ENCODE assay signal across 8 cellular contexts in genomic region chrX:102745513-102746133, GRCh38. TPM values are rescaled to one million over a fixed set of nuclear protein-coding genes. Genes with fewer than 3 reads are reported as not detected.
DNase-seq lines count a peak whose midpoint lies in the region; ATAC-seq and TF ChIP-seq lines count a peak whose summit lies in the region.

No MANE protein-coding gene starts in this region.

- intact Hi-C loops in spleen (cut with DNase I; ENCODE audit: low total_unique reads), result no loop called here

- H3K27ac Mint-ChIP-seq in activated T-cell treated with anti-CD3 and anti-CD28 coated beads, Interleukin-2, amount 50 U/mL, for 24 hours, result no peak overlapping the region

- H2AFZ ChIP-seq in hepatocyte, result peak overlapping the region; percentile 40

- TF ChIP-seq CTCF in hepatocyte (IDR thresholded peaks at IDR 0.05; ENCODE audit: poor library complexity) (no peak), spleen (IDR thresholded peaks at IDR 0.05 in 8 of 11, conservative IDR thresholded peaks at IDR 0.05 in 3 of 11) (no peak)

- H3K9me3 ChIP-seq in hepatocyte (ENCODE audit: low read depth), result no peaks in the 10 kb centered on the region
- H3K9me3 ChIP-seq in spleen, result no peaks in the 10 kb centered on the region

- H3K4me3 ChIP-seq in hepatocyte (peak overlapping the region; percentile 14), spleen (peak overlapping the region; percentile 29 to 73 (median 46))

- 46% methylated on average over 28 of the region's 37 CpGs for WGBS in hepatocyte (ENCODE audit: low lambda C conversion rate, missing lambda C conversion rate)
- 18 to 56% (median 32%) methylated on average over 30 to 37 of the region's 37 CpGs; no CpG with 5 or more reads in 1 of the 5 donors for WGBS in spleen, 5 donors

- H3K4me3 Mint-ChIP-seq in activated T-cell treated with anti-CD3 and anti-CD28 coated beads, Interleukin-2, amount 50 U/mL, for 24 hours, result peak overlapping the region; percentile 76

- H3K27ac ChIP-seq in hepatocyte, result peak overlapping the region; percentile 53
- peak overlapping the region in 1 of 8 donors; percentile 35 for H3K27ac ChIP-seq in spleen

- no peaks in the 10 kb centered on the region for H4K20me1 ChIP-seq in hepatocyte (ENCODE audit: insufficient read depth, poor library complexity, severe bottlenecking)

- no peaks in the 10 kb centered on the region for H3K27me3 ChIP-seq in hepatocyte
- peaks cover 0 to 6% (median 0%) of the 10 kb centered on the region in 7 donors for H3K27me3 ChIP-seq in spleen (replicated peaks in 1 of 7)

- no peak for TF ChIP-seq POLR2A in spleen (IDR thresholded peaks at IDR 0.05)

- H3K36me3 Mint-ChIP-seq in activated T-cell treated with anti-CD3 and anti-CD28 coated beads, Interleukin-2, amount 50 U/mL, for 24 hours (ENCODE audit: low read depth), result no peaks in the 10 kb centered on the region

- peaks cover 8% of the 10 kb centered on the region for H3K4me1 Mint-ChIP-seq in activated T-cell treated with anti-CD3 and anti-CD28 coated beads, Interleukin-2, amount 50 U/mL, for 24 hours (ENCODE audit: low read depth)

- no peaks in the 10 kb centered on the region for H3K79me2 ChIP-seq in hepatocyte

- H3K4me2 ChIP-seq in hepatocyte, result peak overlapping the region; percentile 87

- peak; percentile 22 for ATAC-seq in HG02610 (IDR thresholded peaks at IDR 0.05; ENCODE audit: unreplicated experiment)
- no peak for ATAC-seq in GM18519 (IDR thresholded peaks at IDR 0.05; ENCODE audit: low FRiP score, unreplicated experiment)
- ATAC-seq in GM21576 (IDR thresholded peaks at IDR 0.05; ENCODE audit: unreplicated experiment), result no peak
- ATAC-seq in GM21515 (IDR thresholded peaks at IDR 0.05; ENCODE audit: unreplicated experiment), result no peak

- peak; percentile 37 for DNase-seq in activated T-cell treated with anti-CD3 and anti-CD28 coated beads, Interleukin-2, amount 50 U/mL, for 24 hours
- DNase-seq in hepatocyte (ENCODE audit: low spot score), result peak; percentile 44
- DNase-seq in spleen, result peak; percentile 77
- no peak for DNase-seq in HK-2 (ENCODE audit: unreplicated experiment)

- no peaks in the 10 kb centered on the region for H3K36me3 ChIP-seq in hepatocyte (replicated peaks; ENCODE audit: insufficient read depth, low read depth)
- no peaks in the 10 kb centered on the region for H3K36me3 ChIP-seq in spleen

- peaks cover 10% of the 10 kb centered on the region for H3K27me3 Mint-ChIP-seq in activated T-cell treated with anti-CD3 and anti-CD28 coated beads, Interleukin-2, amount 50 U/mL, for 24 hours

- H3K4me1 ChIP-seq in hepatocyte (ENCODE audit: insufficient read depth) (no peaks in the 10 kb centered on the region), spleen (peaks cover 0 to 4% (median 0%) of the 10 kb centered on the region in 6 donors)

- H3K9me3 Mint-ChIP-seq in activated T-cell treated with anti-CD3 and anti-CD28 coated beads, Interleukin-2, amount 50 U/mL, for 24 hours, result no peaks in the 10 kb centered on the region

- H3K9me2 ChIP-seq in hepatocyte (replicated peaks; ENCODE audit: insufficient read depth), result no peaks in the 10 kb centered on the region

RNA-seq across cellular contexts. Expression of gene GPRASP3, which starts 25.1 kb away (rescaled TPM):
- 5.9 and 7.5 TPM in 2 replicates for total RNA-seq in hepatocyte
- 1.8 and 3.0 TPM in 2 replicates for polyA plus RNA-seq in hepatocyte
- 10 to 100 TPM in 1 of 7 donors, 1 to 10 TPM in 6; 2.2 to 12.8 (median 5.2) TPM for total RNA-seq in spleen
- polyA plus RNA-seq in spleen, result under 1 TPM; 0.37 to 0.86 (median 0.47) TPM

RNA-seq across cellular contexts. Expression of gene GPRASP2, which starts 33.4 kb away (rescaled TPM):
- total RNA-seq in hepatocyte, result 21.2 and 27.6 TPM in 2 replicates
- 7.6 and 9.3 TPM in 2 replicates for polyA plus RNA-seq in hepatocyte
- total RNA-seq in spleen, result 10 to 100 TPM in 4 of 7 donors, 1 to 10 TPM in 3; 6.9 to 14.5 (median 10.3) TPM
- polyA plus RNA-seq in spleen, result 1 to 10 TPM; 1.7 to 4.4 (median 2.0) TPM
